Comparison of ENCODE assay signal across 13 cellular contexts in genomic region chr2:47265751-47266231, GRCh38.
DNase-seq lines count a peak whose midpoint lies in the region; TF ChIP-seq lines count a peak whose summit lies in the region.
"Had no signal": no experiment of that assay in that cellular context is flagged by ENCODE, and none has a peak within 500 bp of the region (broad histone marks: within the 10 kb centered on the region; RNA-seq: fewer than 3 reads in every experiment).

No MANE protein-coding gene starts in this region.

- H3K36me3 ChIP-seq in effector memory CD4-positive, alpha-beta T cell (ENCODE audit: control insufficient read depth, insufficient read depth, low read length), result no peaks in the 10 kb centered on the region
- H3K36me3 ChIP-seq in ovary, result no peaks in the 10 kb centered on the region
- H3K36me3 ChIP-seq: uterus had no signal

- no peaks in the 10 kb centered on the region for H3K9me3 ChIP-seq in effector memory CD4-positive, alpha-beta T cell (ENCODE audit: control insufficient read depth, low read length)
- no peaks in the 10 kb centered on the region for H3K9me3 ChIP-seq in ovary
- H3K9me3 ChIP-seq: uterus had no signal

- WGBS in ovary, 3 donors, result 78 to 87% (median 84%) methylated on average over 5 of the region's 5 CpGs

- no peaks in the 10 kb centered on the region for H3K4me1 ChIP-seq in effector memory CD4-positive, alpha-beta T cell (ENCODE audit: control insufficient read depth, insufficient read depth, low read length, poor library complexity, severe bottlenecking)
- no peaks in the 10 kb centered on the region for H3K4me1 ChIP-seq in ovary (ENCODE audit: insufficient read depth)
- H3K4me1 ChIP-seq: uterus had no signal

- H3K4me3 ChIP-seq in effector memory CD4-positive, alpha-beta T cell (ENCODE audit: insufficient read depth, low read depth, low read length, poor library complexity, severe bottlenecking), result no peak overlapping the region
- no peak overlapping the region for H3K4me3 ChIP-seq in ovary
- H3K4me3 ChIP-seq: uterus had no signal

- no peak for TF ChIP-seq POLR2A in ovary (IDR thresholded peaks at IDR 0.05)

- no peak for TF ChIP-seq CTCF in ovary (IDR thresholded peaks at IDR 0.05)

- H3K27ac ChIP-seq in effector memory CD4-positive, alpha-beta T cell (ENCODE audit: insufficient read depth, low read length, poor library complexity, severe bottlenecking), result no peak overlapping the region
- no peak overlapping the region for H3K27ac ChIP-seq in ovary
- H3K27ac ChIP-seq: uterus had no signal

- DNase-seq in NCI-H510A treated with DMSO at 0.1 percent for 48 hours (lab: John Stamatoyannopoulos, UW), result peak; percentile 59
- DNase-seq in NCI-H510A (lab: John Stamatoyannopoulos, UW), result no peak
- DNase-seq in NCI-H2227 treated with DMSO at 0.1 percent for 48 hours (lab: John Stamatoyannopoulos, UW), result peak; percentile 76
- DNase-seq in dermis blood vessel endothelial cell, result peak; percentile 30
- DNase-seq in retina, result peak; percentile 61
- no peak for DNase-seq in NCI-H446 treated with DMSO at 0.1 percent for 48 hours (lab: John Stamatoyannopoulos, UW)
- DNase-seq in effector memory CD4-positive, alpha-beta T cell, result no peak
- DNase-seq in ovary, result no peak
- DNase-seq: activated CD4-positive, alpha-beta T cell treated with anti-CD3 and anti-CD28 coated beads for 1 hour; activated T-cell treated with anti-CD3 and anti-CD28 coated beads, Interleukin-2, amount 50 U/mL, for 1 hour; HCEC 1CT; immature natural killer cell; uterus had no signal

- intact Hi-C loops in ovary (cut with DNase I), result no loop called here

- H3K27me3 ChIP-seq in effector memory CD4-positive, alpha-beta T cell (replicated peaks; ENCODE audit: control insufficient read depth, insufficient read depth, low read length, poor library complexity, severe bottlenecking), result no peaks in the 10 kb centered on the region
- no peaks in the 10 kb centered on the region for H3K27me3 ChIP-seq in ovary
- H3K27me3 ChIP-seq: uterus had no signal

- no peak for TF ChIP-seq EP300 in ovary (IDR thresholded peaks at IDR 0.05)

Comparison
In these comparisons a context has a peak if more than half of its experiments do, and no peak if none do; other contexts are left out.
1. DNase-seq: peak in NCI-H510A treated with DMSO at 0.1 percent for 48 hours (single experiment), NCI-H2227 treated with DMSO at 0.1 percent for 48 hours (single experiment), dermis blood vessel endothelial cell (single experiment) and retina (single experiment); none in NCI-H510A (single experiment), NCI-H446 treated with DMSO at 0.1 percent for 48 hours (single experiment), effector memory CD4-positive, alpha-beta T cell (0 of 3) and ovary (0 of 5).